ENCODE assay signal across 18 cellular contexts in the genomic region with DNA sequence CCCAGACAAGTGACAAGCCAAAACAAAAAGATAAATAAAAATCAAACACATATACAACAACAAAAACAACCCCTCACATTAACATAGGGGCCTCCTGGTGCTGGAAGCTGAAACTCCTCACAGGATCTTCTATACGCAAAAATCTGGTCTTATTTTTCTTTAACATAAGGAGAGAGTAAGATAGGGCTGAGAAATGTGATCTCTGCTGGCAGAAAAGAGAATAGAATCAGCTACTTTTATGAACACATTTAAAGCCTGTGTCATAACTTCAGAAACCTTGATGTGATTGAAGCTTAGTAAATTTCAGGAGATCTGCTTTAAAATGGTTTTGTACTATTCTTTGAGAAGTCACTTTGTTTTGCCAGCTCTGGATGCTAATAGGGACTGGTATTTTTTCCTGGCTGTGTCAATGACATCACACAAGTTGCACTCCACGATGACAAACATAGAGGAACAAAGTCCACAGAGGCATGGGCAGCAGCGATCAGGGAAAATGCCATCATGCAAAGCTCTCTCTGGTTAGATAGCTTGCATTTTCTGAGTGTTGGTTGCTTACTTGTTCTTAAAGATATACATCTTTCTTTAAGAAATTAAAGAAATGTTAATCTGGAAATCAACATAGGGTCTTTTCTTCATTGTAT.
DNase-seq lines count a peak whose midpoint lies in the region; ATAC-seq, FAIRE-seq and TF ChIP-seq lines count a peak whose summit lies in the region.
"Had no signal": no experiment of that assay in that cellular context is flagged by ENCODE, and none has a peak within 500 bp of the region (broad histone marks: within the 10 kb centered on the region; RNA-seq: fewer than 3 reads in every experiment).

No MANE protein-coding gene starts in this region.

- H3K27me3 ChIP-seq in GM23338 (ENCODE audit: insufficient read depth), result no peaks in the 10 kb centered on the region
- peaks cover 41% of the 10 kb centered on the region for H3K27me3 ChIP-seq in hepatocyte
- H3K27me3 ChIP-seq: Peyer's patch had no signal

- H3K36me3 Mint-ChIP-seq in GM23338 (ENCODE audit: low read depth), result no peaks in the 10 kb centered on the region
- H3K36me3 Mint-ChIP-seq in progenitor cell of endocrine pancreas (ENCODE audit: insufficient read depth), result no peaks in the 10 kb centered on the region
- H3K36me3 Mint-ChIP-seq: activated naive CD8-positive, alpha-beta T cell treated with anti-CD3 and anti-CD28 coated beads for 36 hours had no signal

- H3F3A ChIP-seq in GM23338 (replicated peaks; ENCODE audit: low read depth), result no peaks in the 10 kb centered on the region

- no peak for TF ChIP-seq CTCF in GM23338 (conservative IDR thresholded peaks at IDR 0.05; ENCODE audit: low read depth in 2 of 2)
- TF ChIP-seq CTCF in hepatocyte (IDR thresholded peaks at IDR 0.05; ENCODE audit: poor library complexity), result no peak
- peak; percentile 11 for TF ChIP-seq CTCF in progenitor cell of endocrine pancreas (IDR thresholded peaks at IDR 0.05; ENCODE audit: unreplicated experiment)

- DNase-seq in GM23338 (ENCODE audit: low spot score) (no peak), NCI-H2227 treated with DMSO at 0.1 percent for 48 hours (lab: John Stamatoyannopoulos, UW) (peak; percentile 85), hepatocyte (ENCODE audit: low spot score) (peak; percentile 69), progenitor cell of endocrine pancreas (ENCODE audit: low spot score, unreplicated experiment) (no peak), DMS114 treated with DMSO at 0.1 percent for 48 hours (lab: John Stamatoyannopoulos, UW; ENCODE audit: unreplicated experiment) (no peak), HTR-8/SVneo (ENCODE audit: insufficient read length, low spot score) (no peak)
- DNase-seq: activated CD4-positive, alpha-beta T cell treated with anti-CD3 and anti-CD28 coated beads, Interleukin-2, amount 50 U/mL, for 1 hour; activated naive CD8-positive, alpha-beta T cell treated with anti-CD3 and anti-CD28 coated beads for 36 hours; activated T-cell treated with anti-CD3 and anti-CD28 coated beads, Interleukin-2, amount 50 U/mL, for 1 hour; DMS153; esophagus squamous epithelium; heart left ventricle; islet precursor cell; KBM-7; NCI-H146; NCI-H510A treated with DMSO at 0.1 percent for 48 hours had no signal

- H3K4me1 Mint-ChIP-seq in GM23338, result peaks cover 59% of the 10 kb centered on the region
- peaks cover 19% of the 10 kb centered on the region for H3K4me1 Mint-ChIP-seq in progenitor cell of endocrine pancreas (ENCODE audit: low read depth)

- H3K4me1 ChIP-seq in GM23338 (ENCODE audit: insufficient read depth) (peaks cover 59% of the 10 kb centered on the region), hepatocyte (ENCODE audit: insufficient read depth) (peaks cover 4% of the 10 kb centered on the region)
- H3K4me1 ChIP-seq: esophagus squamous epithelium, Peyer's patch had no signal

- H3K9me3 Mint-ChIP-seq in GM23338 (no peaks in the 10 kb centered on the region), progenitor cell of endocrine pancreas (ENCODE audit: low read depth) (no peaks in the 10 kb centered on the region)
- H3K9me3 Mint-ChIP-seq: activated naive CD8-positive, alpha-beta T cell treated with anti-CD3 and anti-CD28 coated beads for 36 hours had no signal

- WGBS in hepatocyte (ENCODE audit: low lambda C conversion rate, missing lambda C conversion rate), result 33% methylated on average over 3 of the region's 3 CpGs

- H3K27me3 Mint-ChIP-seq in GM23338 (ENCODE audit: insufficient read depth, low read depth, poor library complexity) (no peaks in the 10 kb centered on the region), progenitor cell of endocrine pancreas (peaks cover 43% of the 10 kb centered on the region)

- no peaks in the 10 kb centered on the region for H3K9me3 ChIP-seq in hepatocyte (ENCODE audit: low read depth)
- H3K9me3 ChIP-seq: esophagus squamous epithelium, heart left ventricle, Peyer's patch had no signal

- ATAC-seq in GM23338 (no peak), HG03196 (IDR thresholded peaks at IDR 0.05; ENCODE audit: unreplicated experiment) (no peak)
- ATAC-seq: heart left ventricle had no signal

- H3K27ac ChIP-seq in GM23338 (ENCODE audit: low read depth) (no peak overlapping the region), hepatocyte (peak overlapping the region; percentile 68)
- H3K27ac ChIP-seq: esophagus squamous epithelium, heart left ventricle, Peyer's patch had no signal

- no peak for FAIRE-seq in HTR-8/SVneo (lab: Jason Lieb, UNC)

- H4K20me1 ChIP-seq in GM23338 (replicated peaks; ENCODE audit: insufficient read depth), result no peaks in the 10 kb centered on the region
- no peaks in the 10 kb centered on the region for H4K20me1 ChIP-seq in hepatocyte (ENCODE audit: insufficient read depth, poor library complexity, severe bottlenecking)

- no peak overlapping the region for H3K4me3 ChIP-seq in GM23338
- no peak overlapping the region for H3K4me3 ChIP-seq in hepatocyte
- H3K4me3 ChIP-seq: esophagus squamous epithelium, heart left ventricle, Peyer's patch had no signal

- H3K4me3 Mint-ChIP-seq in GM23338, result no peak overlapping the region
- H3K4me3 Mint-ChIP-seq in progenitor cell of endocrine pancreas (ENCODE audit: low read depth), result no peak overlapping the region
- H3K4me3 Mint-ChIP-seq: activated naive CD8-positive, alpha-beta T cell treated with anti-CD3 and anti-CD28 coated beads for 36 hours had no signal

- H3K79me2 ChIP-seq in GM23338 (replicated peaks; ENCODE audit: insufficient read depth) (no peaks in the 10 kb centered on the region), hepatocyte (no peaks in the 10 kb centered on the region)

- H3K9me2 ChIP-seq in GM23338 (ENCODE audit: insufficient read depth), result no peaks in the 10 kb centered on the region
- no peaks in the 10 kb centered on the region for H3K9me2 ChIP-seq in hepatocyte (replicated peaks; ENCODE audit: insufficient read depth)

- H3K27ac Mint-ChIP-seq in GM23338 (peak overlapping the region; percentile 45), progenitor cell of endocrine pancreas (peak overlapping the region; percentile 81)
- H3K27ac Mint-ChIP-seq: activated naive CD8-positive, alpha-beta T cell treated with anti-CD3 and anti-CD28 coated beads for 36 hours had no signal

- peak overlapping the region; percentile 18; the same call in 1 of the 2 replicates for H3K4me2 ChIP-seq in GM23338
- no peak overlapping the region for H3K4me2 ChIP-seq in hepatocyte

- H2AFZ ChIP-seq in GM23338 (no peak overlapping the region), hepatocyte (no peak overlapping the region)

- H3K36me3 ChIP-seq in GM23338 (ENCODE audit: insufficient read depth), result no peaks in the 10 kb centered on the region
- H3K36me3 ChIP-seq in hepatocyte (replicated peaks; ENCODE audit: insufficient read depth, low read depth), result no peaks in the 10 kb centered on the region
- H3K36me3 ChIP-seq: esophagus squamous epithelium, heart left ventricle, Peyer's patch had no signal

TF ChIP-seq in GM23338, 12 proteins besides CTCF, POLR2A, EP300 and RAD21 (continues in another document):
- TF ChIP-seq EZH2 (IDR thresholded peaks at IDR 0.05; ENCODE audit: low read depth, unreplicated experiment) (no peak), JUNB (IDR thresholded peaks at IDR 0.05; ENCODE audit: unreplicated experiment) (no peak), ZNF331 (CRISPR knock-in tag; IDR thresholded peaks at IDR 0.05; ENCODE audit: low read depth) (no peak), NANOG (IDR thresholded peaks at IDR 0.05; ENCODE audit: borderline replicate concordance) (no peak)

Comparison
In these comparisons a context has a peak if more than half of its experiments do, and no peak if none do; other contexts are left out.
1. DNase-seq: peak in NCI-H2227 treated with DMSO at 0.1 percent for 48 hours (single experiment) and hepatocyte (single experiment); none in GM23338 (single experiment), progenitor cell of endocrine pancreas (single experiment), DMS114 treated with DMSO at 0.1 percent for 48 hours (single experiment) and HTR-8/SVneo (single experiment).